In the genomic region with DNA sequence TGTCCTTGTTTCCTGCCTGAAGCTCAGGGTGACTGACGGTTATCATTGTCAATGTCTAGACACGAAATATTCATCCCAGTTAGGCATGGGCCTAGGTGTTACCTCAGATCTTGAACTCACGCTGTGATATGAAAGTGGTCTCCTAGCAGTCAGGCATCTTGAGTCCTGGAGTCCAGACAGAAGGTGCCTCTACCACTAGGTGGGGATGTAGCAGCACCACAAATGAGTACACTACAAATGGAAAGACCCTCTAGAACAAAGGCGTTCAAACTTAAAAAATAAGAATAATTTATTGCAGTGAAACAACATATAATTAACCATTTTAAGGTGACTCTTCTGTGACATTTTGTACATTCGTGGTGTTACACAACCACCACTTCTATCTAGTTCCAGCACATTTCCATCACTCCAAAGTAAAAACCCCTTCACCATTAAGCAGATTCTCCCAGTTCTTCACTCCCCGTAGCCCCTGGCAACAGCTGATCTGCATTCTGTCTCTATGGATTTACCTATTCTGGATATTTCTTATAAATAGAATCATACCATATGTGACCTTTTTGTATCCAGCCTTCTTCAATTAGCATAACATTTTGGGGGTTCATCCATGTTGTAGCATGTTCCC, we compare ENCODE assay signal across 8 cellular contexts. TPM values are rescaled to one million over a fixed set of nuclear protein-coding genes. Genes with fewer than 3 reads are reported as not detected.
DNase-seq lines count a peak whose midpoint lies in the region; ATAC-seq and TF ChIP-seq lines count a peak whose summit lies in the region.

No MANE protein-coding gene starts in this region.

- H3K27ac ChIP-seq in Panc1 (ENCODE audit: low read length): no peak overlapping the region
- H3K27ac ChIP-seq in liver (ENCODE audit: low read depth in 1 of 2, low read length in 2 of 2): no peak overlapping the region

- DNase-seq in COLO829 (ENCODE audit: low spot score): peak; percentile 51
- no peak for DNase-seq in Panc1 (ENCODE audit: low read depth, low spot score)
- DNase-seq in dedifferentiated amniotic fluid mesenchymal stem cell (ENCODE audit: extremely low spot score): peak; percentile 36
- DNase-seq in ureter (ENCODE audit: low spot score): peak; percentile 55
- DNase-seq in posterior vena cava (ENCODE audit: low spot score): no peak

- no peak overlapping the region for H3K9ac ChIP-seq in liver (ENCODE audit: low read depth in 1 of 2, low read length in 2 of 2)

- 45% methylated on average over 6 of the region's 6 CpGs for WGBS in liver

- peak; percentile 86 to 90 for TF ChIP-seq RAD21 in liver (IDR thresholded peaks at IDR 0.05)

- H3K4me1 ChIP-seq in Panc1 (ENCODE audit: control insufficient read depth, insufficient read depth, low read length) (no peaks in the 10 kb centered on the region), liver (ENCODE audit: control insufficient read depth in 4 of 4, insufficient read depth in 4 of 4, low read length in 3 of 4) (no peaks in the 10 kb centered on the region)

- H3K9me3 ChIP-seq in Panc1 (ENCODE audit: control insufficient read depth, insufficient read depth, low read depth, low read length): no peaks in the 10 kb centered on the region
- H3K9me3 ChIP-seq in liver (ENCODE audit: control insufficient read depth in 4 of 4, low read length in 3 of 4): no peaks in the 10 kb centered on the region

- peak; percentile 70 for TF ChIP-seq CTCF in Panc1 (IDR thresholded peaks at IDR 0.05)
- peak; percentile 58 for TF ChIP-seq CTCF in liver (IDR thresholded peaks at IDR 0.05; ENCODE audit: low read depth, low read length, missing input control)

- in situ Hi-C loops in Panc1 (cut with HindIII; ENCODE audit: low pct_unique_long_range_greater_than_20kb, low sequenced_read_pairs): no loop called here

- no peaks in the 10 kb centered on the region for H3K36me3 ChIP-seq in Panc1 (ENCODE audit: control insufficient read depth, insufficient read depth, low read length)
- H3K36me3 ChIP-seq in liver (ENCODE audit: control insufficient read depth in 4 of 4, insufficient read depth in 3 of 4, low read depth in 1 of 4, low read length in 3 of 4): no peaks in the 10 kb centered on the region

- H3K4me3 ChIP-seq in Panc1 (ENCODE audit: low read depth in 2 of 2, low read length in 2 of 2): no peak overlapping the region
- H3K4me3 ChIP-seq in liver (ENCODE audit: low read depth in 1 of 3, low read length in 3 of 3): no peak overlapping the region

- H3K27me3 ChIP-seq in Panc1 (ENCODE audit: control insufficient read depth, insufficient read depth, low read length): no peaks in the 10 kb centered on the region
- no peaks in the 10 kb centered on the region for H3K27me3 ChIP-seq in liver (ENCODE audit: control insufficient read depth in 4 of 4, insufficient read depth in 4 of 4, low read length in 3 of 4)

- intact Hi-C loops in Panc1 (cut with micrococcal nuclease; ENCODE audit: unreplicated experiment) (loop anchor here (10.0 kb wide), 2 partner anchors 105 to 295 kb away; partner anchors contain the start of genes BRCA2 and ZAR1L), posterior vena cava (cut with DNase I) (loop anchor here (5.0 to 10.0 kb wide), 2 partner anchors 105 to 293 kb away; no protein-coding TSS in a partner anchor)

- POLR2A ChIA-PET in Panc1 (lab: Charles Lee): no interaction called here

- ATAC-seq in GM18519 (IDR thresholded peaks at IDR 0.05; ENCODE audit: low FRiP score, unreplicated experiment) (peak; percentile 54), HG03469 (IDR thresholded peaks at IDR 0.05; ENCODE audit: unreplicated experiment) (peak; percentile 52), Panc1 (peak; percentile 65; the same call in 1 of the 2 replicates)

- BruUV-seq in Panc1 (replicated peaks; lab: Mats Ljungman, UMichigan): no TSS peak

- CTCF ChIA-PET in Panc1 (lab: Charles Lee): no interaction called here

TF ChIP-seq in liver, 16 proteins besides CTCF, POLR2A, EP300 and RAD21:
- peak; percentile 57 for TF ChIP-seq YY1 (IDR thresholded peaks at IDR 0.05)
- TF ChIP-seq, protein P1, sequence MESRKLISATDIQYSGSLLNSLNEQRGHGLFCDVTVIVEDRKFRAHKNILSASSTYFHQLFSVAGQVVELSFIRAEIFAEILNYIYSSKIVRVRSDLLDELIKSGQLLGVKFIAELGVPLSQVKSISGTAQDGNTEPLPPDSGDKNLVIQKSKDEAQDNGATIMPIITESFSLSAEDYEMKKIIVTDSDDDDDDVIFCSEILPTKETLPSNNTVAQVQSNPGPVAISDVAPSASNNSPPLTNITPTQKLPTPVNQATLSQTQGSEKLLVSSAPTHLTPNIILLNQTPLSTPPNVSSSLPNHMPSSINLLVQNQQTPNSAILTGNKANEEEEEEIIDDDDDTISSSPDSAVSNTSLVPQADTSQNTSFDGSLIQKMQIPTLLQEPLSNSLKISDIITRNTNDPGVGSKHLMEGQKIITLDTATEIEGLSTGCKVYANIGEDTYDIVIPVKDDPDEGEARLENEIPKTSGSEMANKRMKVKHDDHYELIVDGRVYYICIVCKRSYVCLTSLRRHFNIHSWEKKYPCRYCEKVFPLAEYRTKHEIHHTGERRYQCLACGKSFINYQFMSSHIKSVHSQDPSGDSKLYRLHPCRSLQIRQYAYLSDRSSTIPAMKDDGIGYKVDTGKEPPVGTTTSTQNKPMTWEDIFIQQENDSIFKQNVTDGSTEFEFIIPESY (IDR thresholded peaks at IDR 0.05): no peak
TF ChIP-seq in liver: peak in this region for 1.

RNA-seq across cellular contexts. Expression of gene FRY, which starts 11.9 kb away (rescaled TPM):
- total RNA-seq in Panc1 (2021; ENCODE audit: unreplicated experiment) (0.18 TPM), liver (10 to 100 TPM in 1 of 2 donors, 1 to 10 TPM in 1; 6.2 to 31.2 TPM), ureter (109 TPM), posterior vena cava (100 to 1,000 TPM in 1 of 2 donors, 10 to 100 TPM in 1; 97.1 to 207 TPM)
- polyA plus RNA-seq in Panc1 (2012; ENCODE audit: insufficient read length): 0.17 TPM
- 10 to 100 TPM; 10.3 to 15.1 TPM for polyA plus RNA-seq in liver

Comparison
In these comparisons a context has a peak if more than half of its experiments do, and no peak if none do; other contexts are left out.
1. DNase-seq: peak in COLO829 (single experiment), dedifferentiated amniotic fluid mesenchymal stem cell (single experiment) and ureter (single experiment); none in Panc1 (single experiment) and posterior vena cava (single experiment).
2. Peak in every context shown above with its lines, with median percentiles within 50 percentile points of each other: ATAC-seq.